13 cellular contexts compared by ENCODE assay signal in genomic region chr15:48875241-48875640, GRCh38. TPM values are rescaled to one million over a fixed set of nuclear protein-coding genes. Genes with fewer than 3 reads are reported as not detected.
A peak's percentile ranks its signal among the peaks of the same experiment; 100 is the strongest.
DNase-seq lines count a peak whose midpoint lies in the region; ATAC-seq and TF ChIP-seq lines count a peak whose summit lies in the region.
"Had no signal": no experiment of that assay in that cellular context is flagged by ENCODE, and none has a peak within 500 bp of the region (broad histone marks: within the 10 kb centered on the region; RNA-seq: fewer than 3 reads in every experiment).

No MANE protein-coding gene starts in this region.

- H3K9me3 ChIP-seq in right lobe of liver, result no peaks in the 10 kb centered on the region
- H3K9me3 ChIP-seq in suprapubic skin, result no peaks in the 10 kb centered on the region
- H3K9me3 ChIP-seq: HAP-1 had no signal

- peaks cover 24% of the 10 kb centered on the region for H3K27me3 Mint-ChIP-seq in activated CD8-positive, alpha-beta memory T cell treated with anti-CD3 and anti-CD28 coated beads, Interleukin-2, amount 10 ng/mL, durations not matched to agents 7 days and 5 days

- H3K27me3 ChIP-seq in right lobe of liver, result no peaks in the 10 kb centered on the region
- H3K27me3 ChIP-seq in suprapubic skin, result no peaks in the 10 kb centered on the region

- TF ChIP-seq POLR2A in right lobe of liver (IDR thresholded peaks at IDR 0.05), result no peak
- no peak for TF ChIP-seq POLR2A in suprapubic skin (IDR thresholded peaks at IDR 0.05)

- TF ChIP-seq CTCF in right lobe of liver (IDR thresholded peaks at IDR 0.05), result no peak
- TF ChIP-seq CTCF in suprapubic skin (IDR thresholded peaks at IDR 0.05), result no peak

- no peak for TF ChIP-seq EP300 in suprapubic skin (IDR thresholded peaks at IDR 0.05)

- H3K36me3 Mint-ChIP-seq in activated CD8-positive, alpha-beta memory T cell treated with anti-CD3 and anti-CD28 coated beads, Interleukin-2, amount 10 ng/mL, durations not matched to agents 7 days and 5 days, result peaks cover 24% of the 10 kb centered on the region
- H3K36me3 Mint-ChIP-seq: CD14-positive monocyte had no signal

- H3K36me3 ChIP-seq in right lobe of liver (no peaks in the 10 kb centered on the region), suprapubic skin (no peaks in the 10 kb centered on the region)
- H3K36me3 ChIP-seq: HAP-1 had no signal

- H3K27ac Mint-ChIP-seq in activated CD8-positive, alpha-beta memory T cell treated with anti-CD3 and anti-CD28 coated beads, Interleukin-2, amount 10 ng/mL, durations not matched to agents 7 days and 5 days, result peak overlapping the region; percentile 65
- H3K27ac Mint-ChIP-seq: CD14-positive monocyte had no signal

- peak overlapping the region; percentile 56 for H3K27ac ChIP-seq in substantia nigra (ENCODE audit: low read depth, low read length, poor library complexity, severe bottlenecking)
- no peak overlapping the region for H3K27ac ChIP-seq in right lobe of liver
- no peak overlapping the region for H3K27ac ChIP-seq in suprapubic skin
- H3K27ac ChIP-seq: 22Rv1 had no signal

- H3K9me3 Mint-ChIP-seq in activated CD8-positive, alpha-beta memory T cell treated with anti-CD3 and anti-CD28 coated beads, Interleukin-2, amount 10 ng/mL, durations not matched to agents 7 days and 5 days (ENCODE audit: low read depth), result no peaks in the 10 kb centered on the region

- DNase-seq in activated CD8-positive, alpha-beta memory T cell treated with anti-CD3 and anti-CD28 coated beads, Interleukin-2, amount 10 ng/mL, durations not matched to agents 7 days and 5 days, result no peak
- DNase-seq in activated CD8-positive, alpha-beta memory T cell treated with anti-CD3 and anti-CD28 coated beads for 24 hours, result no peak
- DNase-seq in medulla oblongata (ENCODE audit: extremely low spot score) (peak; percentile 14), substantia nigra (lab: John Stamatoyannopoulos, UW) (no peak), right lobe of liver (no peak), left ventricle myocardium superior (no peak), suprapubic skin (ENCODE audit: low spot score in 2 of 2) (no peak)
- DNase-seq: CD8-positive, alpha-beta memory T cell; DMS53; GF-D8 had no signal

- ATAC-seq in activated CD8-positive, alpha-beta memory T cell treated with anti-CD3 and anti-CD28 coated beads, Interleukin-2, amount 10 ng/mL, durations not matched to agents 7 days and 5 days, result no peak
- ATAC-seq in right lobe of liver (no peak), left ventricle myocardium superior (no peak)

- H3K4me1 ChIP-seq in right lobe of liver (peaks cover 0 to 3% (median 0%) of the 10 kb centered on the region in 4 donors), suprapubic skin (peaks cover 15% of the 10 kb centered on the region)

- H3K4me3 Mint-ChIP-seq in activated CD8-positive, alpha-beta memory T cell treated with anti-CD3 and anti-CD28 coated beads, Interleukin-2, amount 10 ng/mL, durations not matched to agents 7 days and 5 days, result no peak overlapping the region
- H3K4me3 Mint-ChIP-seq: CD14-positive monocyte had no signal

- intact Hi-C loops in right lobe of liver (cut with DNase I), result no loop called here
- intact Hi-C loops in left ventricle myocardium superior (cut with micrococcal nuclease), result no loop called here

- CTCF ChIA-PET in activated CD8-positive, alpha-beta memory T cell treated with anti-CD3 and anti-CD28 coated beads, Interleukin-2, amount 10 ng/mL, durations not matched to agents 7 days and 5 days (lab: Charles Lee), result interaction anchor here (0.7 to 1.8 kb wide), 3 partner anchors 14 to 91 kb away, joined by 3 to 8 read pairs (median 5); partner anchors contain the start of gene SHC4

- H3K4me1 Mint-ChIP-seq in activated CD8-positive, alpha-beta memory T cell treated with anti-CD3 and anti-CD28 coated beads, Interleukin-2, amount 10 ng/mL, durations not matched to agents 7 days and 5 days, result peaks cover 45% of the 10 kb centered on the region

- H3K4me3 ChIP-seq in right lobe of liver (no peak overlapping the region), suprapubic skin (no peak overlapping the region)
- H3K4me3 ChIP-seq: HAP-1 had no signal

RNA-seq across cellular contexts. Expression of gene EID1, which starts 2.7 kb away (rescaled TPM):
- 100 to 1,000 TPM; 100 to 133 TPM for total RNA-seq in activated CD8-positive, alpha-beta memory T cell treated with anti-CD3 and anti-CD28 coated beads, Interleukin-2, amount 10 ng/mL, durations not matched to agents 7 days and 5 days
- total RNA-seq in right lobe of liver (10 to 100 TPM; 33.6 to 69.3 (median 47.5) TPM), left ventricle myocardium superior (223 TPM), suprapubic skin (10 to 100 TPM; 57.6 to 88.6 (median 84.7) TPM)
